In genomic region chr16:23225634-23226033, GRCh38 we compare ENCODE assay signal across 25 cellular contexts. TPM values are rescaled to one million over a fixed set of nuclear protein-coding genes. Genes with fewer than 3 reads are reported as not detected.
"Had no signal": no experiment of that assay in that cellular context is flagged by ENCODE, and none has a peak within 500 bp of the region (broad histone marks: within the 10 kb centered on the region; RNA-seq: fewer than 3 reads in every experiment).

No MANE protein-coding gene starts in this region.

- H3K36me3 ChIP-seq: cardiac muscle cell, Peyer's patch had no signal

- H3K4me1 ChIP-seq: Peyer's patch had no signal

- ATAC-seq: activated T-helper 17 cell treated with anti-CD3 and anti-CD28 coated beads, Interleukin-2, amount 50 U/mL, for 72 hours; WTC11 had no signal

- H3K4me3 ChIP-seq: cardiac muscle cell, Peyer's patch had no signal

- H3K27ac ChIP-seq: cardiac muscle cell, Peyer's patch had no signal

- FAIRE-seq: astrocyte had no signal

- H3K27me3 ChIP-seq: cardiac muscle cell, Peyer's patch had no signal

- DNase-seq: activated CD4-positive, alpha-beta memory T cell treated with anti-CD3 and anti-CD28 coated beads for 36 hours; activated CD4-positive, alpha-beta T cell treated with anti-CD3 and anti-CD28 coated beads, Interleukin-2, amount 10 ng/mL, durations not matched to agents 7 days and 5 days; activated CD8-positive, alpha-beta memory T cell treated with anti-CD3 and anti-CD28 coated beads for 24 hours; activated gamma-delta T cell; activated naive CD4-positive, alpha-beta T cell treated with anti-CD3 and anti-CD28 coated beads for 36 hours; activated T-cell treated with anti-CD3 and anti-CD28 coated beads, Interleukin-2, amount 50 U/mL, for 48 hours; amygdala; Karpas-422; NCI-H1092 treated with DMSO at 0.1 percent for 48 hours; NCI-H1417 treated with DMSO at 0.1 percent for 48 hours; NCI-H1694 treated with DMSO at 0.1 percent for 48 hours; NCI-H2029 treated with DMSO at 0.1 percent for 48 hours; NCI-H345; NCI-H510A; NCI-H526 treated with DMSO at 0.1 percent for 48 hours; NCI-H82; NK-92 treated with Interleukin-12 subunit alpha and Interleukin-12 subunit beta, amount 100 ng/mL, for 24 hours; OCI-M1; Peyer's patch; SHP77 had no signal

RNA-seq across cellular contexts. Expression of gene SCNN1G, which starts 43.1 kb away (rescaled TPM):
- total RNA-seq: activated CD4-positive, alpha-beta memory T cell treated with anti-CD3 and anti-CD28 coated beads for 36 hours; activated CD4-positive, alpha-beta T cell treated with anti-CD3 and anti-CD28 coated beads, Interleukin-2, amount 10 ng/mL, durations not matched to agents 7 days and 5 days; activated naive CD4-positive, alpha-beta T cell treated with anti-CD3 and anti-CD28 coated beads for 36 hours; activated T-helper 17 cell treated with anti-CD3 and anti-CD28 coated beads, Interleukin-2, amount 50 U/mL, for 72 hours; astrocyte; cardiac muscle cell; SK-MEL-5 had no signal
- polyA plus RNA-seq: cardiac muscle cell had no signal
